In genomic region chr5:136701191-136701590, GRCh38 we compare ENCODE assay signal across 26 cellular contexts.
"Had no signal": no experiment of that assay in that cellular context is flagged by ENCODE, and none has a peak within 500 bp of the region (broad histone marks: within the 10 kb centered on the region; RNA-seq: fewer than 3 reads in every experiment).

No MANE protein-coding gene starts in this region.

- DNase-seq: dermis blood vessel endothelial cell; effector memory CD8-positive, alpha-beta T cell; foreskin fibroblast; gastrocnemius medialis; head of caudate nucleus; natural killer cell; occipital lobe; ovary; posterior cingulate gyrus; psoas muscle; right cardiac atrium; sigmoid colon; stimulated activated CD4-positive, alpha-beta T cell treated with anti-CD3 and anti-CD28 coated beads, Interleukin-2, amount 100 ng/mL, for 24 hours; stimulated activated CD4-positive, alpha-beta T cell treated with anti-CD3 and anti-CD28 coated beads, Interleukin-4, amount 100 ng/mL, for 24 hours; stimulated activated naive CD4-positive, alpha-beta T cell treated with Interleukin-2 at 50 U/mL for 16 hours; substantia nigra; testis; tibial artery had no signal

- H3K4me1 ChIP-seq: gastrocnemius medialis, psoas muscle, sigmoid colon, testis, tibial artery had no signal

- H3K9me3 Mint-ChIP-seq: effector memory CD8-positive, alpha-beta T cell; stimulated activated effector memory CD8-positive, alpha-beta T cell treated with anti-CD3 and anti-CD28 coated beads, Interleukin-12 subunit alpha, Interleukin-12 subunit beta, amount 100 ng/mL, for 72 hours; type B pancreatic cell had no signal

- H3K36me3 Mint-ChIP-seq: memory B cell; natural killer cell; stimulated activated effector memory CD8-positive, alpha-beta T cell treated with anti-CD3 and anti-CD28 coated beads, Interleukin-12 subunit alpha, Interleukin-12 subunit beta, amount 100 ng/mL, for 72 hours; type B pancreatic cell had no signal

- H3K4me3 ChIP-seq: coronary artery, gastrocnemius medialis, lung, ovary, psoas muscle, sigmoid colon, testis, tibial artery had no signal

- H3K4me1 Mint-ChIP-seq: memory B cell; natural killer cell; stimulated activated effector memory CD8-positive, alpha-beta T cell treated with anti-CD3 and anti-CD28 coated beads, Interleukin-12 subunit alpha, Interleukin-12 subunit beta, amount 100 ng/mL, for 72 hours had no signal

- H3K9me3 ChIP-seq: gastrocnemius medialis, ovary, psoas muscle, sigmoid colon, testis, tibial artery had no signal

- H3K36me3 ChIP-seq: gastrocnemius medialis, ovary, sigmoid colon, tibial artery had no signal

- H3K27ac ChIP-seq: coronary artery, epithelial cell of prostate, gastrocnemius medialis, ovary, psoas muscle, sigmoid colon, testis, tibial artery had no signal

- H3K27me3 ChIP-seq: gastrocnemius medialis, ovary, sigmoid colon, testis, tibial artery had no signal

- H3K4me3 Mint-ChIP-seq: effector memory CD8-positive, alpha-beta T cell; memory B cell; natural killer cell; stimulated activated effector memory CD8-positive, alpha-beta T cell treated with anti-CD3 and anti-CD28 coated beads, Interleukin-12 subunit alpha, Interleukin-12 subunit beta, amount 100 ng/mL, for 72 hours; type B pancreatic cell had no signal

- H3K27ac Mint-ChIP-seq: effector memory CD8-positive, alpha-beta T cell; memory B cell; natural killer cell; stimulated activated effector memory CD8-positive, alpha-beta T cell treated with anti-CD3 and anti-CD28 coated beads, Interleukin-12 subunit alpha, Interleukin-12 subunit beta, amount 100 ng/mL, for 72 hours; type B pancreatic cell had no signal

- ATAC-seq: effector memory CD8-positive, alpha-beta T cell; esophagus mucosa; gastrocnemius medialis; left lobe of liver; natural killer cell; psoas muscle; right cardiac atrium; stimulated activated effector memory CD8-positive, alpha-beta T cell treated with anti-CD3 and anti-CD28 coated beads, Interleukin-12 subunit alpha, Interleukin-12 subunit beta, amount 100 ng/mL, for 72 hours had no signal
